1 cellular context compared by ENCODE assay signal in the genomic region with DNA sequence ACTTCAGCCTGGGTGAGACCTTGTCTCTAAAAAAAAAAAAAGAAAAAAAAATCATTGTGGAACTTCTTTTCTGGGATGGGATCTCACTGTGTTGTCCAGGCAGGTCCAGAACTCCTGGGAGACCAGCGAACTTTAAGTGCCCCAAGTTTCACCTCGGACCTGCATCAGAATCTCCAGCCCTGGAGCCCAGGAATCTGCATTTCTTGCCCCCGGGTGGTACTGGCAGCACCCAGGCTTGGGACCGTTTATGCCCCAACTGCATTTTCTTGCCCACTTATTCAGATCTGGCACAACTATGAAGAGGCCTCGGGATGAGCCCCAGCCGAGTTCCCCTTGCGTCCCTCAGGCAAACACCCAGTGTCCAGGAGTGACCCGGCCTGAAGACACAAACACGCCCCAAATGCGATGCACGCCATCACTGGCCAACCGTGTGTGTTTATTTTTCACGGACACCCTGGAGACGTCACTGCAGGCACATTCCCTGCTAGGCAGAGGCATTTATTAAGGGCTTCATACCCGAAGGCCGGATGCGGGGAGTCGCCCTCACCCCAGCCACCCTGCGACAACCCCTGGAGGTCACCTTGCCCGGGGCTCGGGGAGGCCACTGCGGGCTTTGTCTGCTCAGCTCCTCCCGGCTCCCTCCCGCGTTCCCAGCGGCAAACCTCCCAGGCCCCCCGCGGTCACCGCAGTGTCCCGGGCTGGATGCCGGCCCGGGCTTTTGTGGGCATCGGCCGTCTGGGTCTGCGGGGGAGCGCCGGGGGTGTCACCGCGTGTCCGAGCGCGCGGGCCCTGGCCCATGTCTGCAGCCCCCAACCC.
TF ChIP-seq lines count a peak whose summit lies in the region.

No MANE protein-coding gene starts in this region.

TF ChIP-seq in HepG2, 621 proteins besides CTCF, POLR2A, EP300 and RAD21 (continued from another document and continues in another):
- TF ChIP-seq ZNF557 (CRISPR knock-in tag; IDR thresholded peaks at IDR 0.05) (no peak), ZNF383 (CRISPR knock-in tag; IDR thresholded peaks at IDR 0.05; ENCODE audit: borderline replicate concordance) (no peak), ZFX (CRISPR knock-in tag; IDR thresholded peaks at IDR 0.05; ENCODE audit: low read depth) (peak; percentile 62), ZSCAN20 (CRISPR knock-in tag; IDR thresholded peaks at IDR 0.05; ENCODE audit: borderline replicate concordance) (0 out of 2 replicates have a peak, but pooled peaks have one; percentile 26), ZC3H13 (CRISPR knock-in tag; IDR thresholded peaks at IDR 0.05) (peak; percentile 70; the same call in 1 of the 2 replicates), NONO (IDR thresholded peaks at IDR 0.05) (no peak), NONO (CRISPR knock-in tag; conservative IDR thresholded peaks at IDR 0.05) (peak; percentile 61), ZNF713 (CRISPR knock-in tag; IDR thresholded peaks at IDR 0.05) (no peak), SALL1 (CRISPR knock-in tag; IDR thresholded peaks at IDR 0.05) (peak; percentile 62; the same call in 1 of the 2 replicates), HNRNPK (IDR thresholded peaks at IDR 0.05; ENCODE audit: low read depth, low read length, poor library complexity, severe bottlenecking) (peak; percentile 92), ZMAT3 (CRISPR knock-in tag; conservative IDR thresholded peaks at IDR 0.05) (peak; percentile 79; the same call in 1 of the 2 replicates), CREM (IDR thresholded peaks at IDR 0.05) (peak; percentile 47; the same call in 1 of the 2 replicates), CREM (CRISPR knock-in tag; IDR thresholded peaks at IDR 0.05) (no peak), ZNF367 (CRISPR knock-in tag; IDR thresholded peaks at IDR 0.05; ENCODE audit: borderline replicate concordance) (no peak), AKAP8 (CRISPR knock-in tag; IDR thresholded peaks at IDR 0.05) (peak; percentile 91; the same call in 1 of the 2 replicates), ZNF3 (CRISPR knock-in tag; IDR thresholded peaks at IDR 0.05) (no peak), ZNF572 (CRISPR knock-in tag; IDR thresholded peaks at IDR 0.05) (0 out of 2 replicates have a peak, but pooled peaks have one; percentile 55), NR2F6 (IDR thresholded peaks at IDR 0.05) (no peak), NR2F6 (CRISPR knock-in tag; IDR thresholded peaks at IDR 0.05) (peak; percentile 15; the same call in 1 of the 2 replicates), PITX1 (CRISPR knock-in tag; IDR thresholded peaks at IDR 0.05) (peak; percentile 60; the same call in 1 of the 2 replicates), PHF8 (CRISPR knock-in tag; IDR thresholded peaks at IDR 0.05) (peak; percentile 57), ETV6 (CRISPR knock-in tag; conservative IDR thresholded peaks at IDR 0.05) (no peak), NR2F2 (IDR thresholded peaks at IDR 0.05; ENCODE audit: borderline replicate concordance, low read depth) (no peak), LCORL (IDR thresholded peaks at IDR 0.05) (no peak), LCORL (CRISPR knock-in tag; IDR thresholded peaks at IDR 0.05) (peak; percentile 63), ZMYM3 (CRISPR knock-in tag; IDR thresholded peaks at IDR 0.05) (peak; percentile 76), ZNF121 (CRISPR knock-in tag; IDR thresholded peaks at IDR 0.05) (peak; percentile 99), WIZ (CRISPR knock-in tag; IDR thresholded peaks at IDR 0.05) (no peak), TARDBP (CRISPR knock-in tag; IDR thresholded peaks at IDR 0.05) (no peak), CAMTA2 (CRISPR knock-in tag; IDR thresholded peaks at IDR 0.05; ENCODE audit: borderline replicate concordance) (peak; percentile 92; the same call in 1 of the 2 replicates)
- TF ChIP-seq, protein P1, sequence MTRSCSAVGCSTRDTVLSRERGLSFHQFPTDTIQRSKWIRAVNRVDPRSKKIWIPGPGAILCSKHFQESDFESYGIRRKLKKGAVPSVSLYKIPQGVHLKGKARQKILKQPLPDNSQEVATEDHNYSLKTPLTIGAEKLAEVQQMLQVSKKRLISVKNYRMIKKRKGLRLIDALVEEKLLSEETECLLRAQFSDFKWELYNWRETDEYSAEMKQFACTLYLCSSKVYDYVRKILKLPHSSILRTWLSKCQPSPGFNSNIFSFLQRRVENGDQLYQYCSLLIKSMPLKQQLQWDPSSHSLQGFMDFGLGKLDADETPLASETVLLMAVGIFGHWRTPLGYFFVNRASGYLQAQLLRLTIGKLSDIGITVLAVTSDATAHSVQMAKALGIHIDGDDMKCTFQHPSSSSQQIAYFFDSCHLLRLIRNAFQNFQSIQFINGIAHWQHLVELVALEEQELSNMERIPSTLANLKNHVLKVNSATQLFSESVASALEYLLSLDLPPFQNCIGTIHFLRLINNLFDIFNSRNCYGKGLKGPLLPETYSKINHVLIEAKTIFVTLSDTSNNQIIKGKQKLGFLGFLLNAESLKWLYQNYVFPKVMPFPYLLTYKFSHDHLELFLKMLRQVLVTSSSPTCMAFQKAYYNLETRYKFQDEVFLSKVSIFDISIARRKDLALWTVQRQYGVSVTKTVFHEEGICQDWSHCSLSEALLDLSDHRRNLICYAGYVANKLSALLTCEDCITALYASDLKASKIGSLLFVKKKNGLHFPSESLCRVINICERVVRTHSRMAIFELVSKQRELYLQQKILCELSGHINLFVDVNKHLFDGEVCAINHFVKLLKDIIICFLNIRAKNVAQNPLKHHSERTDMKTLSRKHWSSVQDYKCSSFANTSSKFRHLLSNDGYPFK (CRISPR knock-in tag; IDR thresholded peaks at IDR 0.05; ENCODE audit: borderline replicate concordance) = 0 out of 2 replicates have a peak, but pooled peaks have one; percentile 15
- TF ChIP-seq, protein P2, sequence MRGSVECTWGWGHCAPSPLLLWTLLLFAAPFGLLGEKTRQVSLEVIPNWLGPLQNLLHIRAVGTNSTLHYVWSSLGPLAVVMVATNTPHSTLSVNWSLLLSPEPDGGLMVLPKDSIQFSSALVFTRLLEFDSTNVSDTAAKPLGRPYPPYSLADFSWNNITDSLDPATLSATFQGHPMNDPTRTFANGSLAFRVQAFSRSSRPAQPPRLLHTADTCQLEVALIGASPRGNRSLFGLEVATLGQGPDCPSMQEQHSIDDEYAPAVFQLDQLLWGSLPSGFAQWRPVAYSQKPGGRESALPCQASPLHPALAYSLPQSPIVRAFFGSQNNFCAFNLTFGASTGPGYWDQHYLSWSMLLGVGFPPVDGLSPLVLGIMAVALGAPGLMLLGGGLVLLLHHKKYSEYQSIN (CRISPR knock-in tag; IDR thresholded peaks at IDR 0.05; ENCODE audit: borderline replicate concordance) = peak; percentile 72; the same call in 1 of the 2 replicates
- TF ChIP-seq, protein P3, sequence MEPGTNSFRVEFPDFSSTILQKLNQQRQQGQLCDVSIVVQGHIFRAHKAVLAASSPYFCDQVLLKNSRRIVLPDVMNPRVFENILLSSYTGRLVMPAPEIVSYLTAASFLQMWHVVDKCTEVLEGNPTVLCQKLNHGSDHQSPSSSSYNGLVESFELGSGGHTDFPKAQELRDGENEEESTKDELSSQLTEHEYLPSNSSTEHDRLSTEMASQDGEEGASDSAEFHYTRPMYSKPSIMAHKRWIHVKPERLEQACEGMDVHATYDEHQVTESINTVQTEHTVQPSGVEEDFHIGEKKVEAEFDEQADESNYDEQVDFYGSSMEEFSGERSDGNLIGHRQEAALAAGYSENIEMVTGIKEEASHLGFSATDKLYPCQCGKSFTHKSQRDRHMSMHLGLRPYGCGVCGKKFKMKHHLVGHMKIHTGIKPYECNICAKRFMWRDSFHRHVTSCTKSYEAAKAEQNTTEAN (CRISPR knock-in tag; conservative IDR thresholded peaks at IDR 0.05) = peak; percentile 44
- TF ChIP-seq, protein P4, sequence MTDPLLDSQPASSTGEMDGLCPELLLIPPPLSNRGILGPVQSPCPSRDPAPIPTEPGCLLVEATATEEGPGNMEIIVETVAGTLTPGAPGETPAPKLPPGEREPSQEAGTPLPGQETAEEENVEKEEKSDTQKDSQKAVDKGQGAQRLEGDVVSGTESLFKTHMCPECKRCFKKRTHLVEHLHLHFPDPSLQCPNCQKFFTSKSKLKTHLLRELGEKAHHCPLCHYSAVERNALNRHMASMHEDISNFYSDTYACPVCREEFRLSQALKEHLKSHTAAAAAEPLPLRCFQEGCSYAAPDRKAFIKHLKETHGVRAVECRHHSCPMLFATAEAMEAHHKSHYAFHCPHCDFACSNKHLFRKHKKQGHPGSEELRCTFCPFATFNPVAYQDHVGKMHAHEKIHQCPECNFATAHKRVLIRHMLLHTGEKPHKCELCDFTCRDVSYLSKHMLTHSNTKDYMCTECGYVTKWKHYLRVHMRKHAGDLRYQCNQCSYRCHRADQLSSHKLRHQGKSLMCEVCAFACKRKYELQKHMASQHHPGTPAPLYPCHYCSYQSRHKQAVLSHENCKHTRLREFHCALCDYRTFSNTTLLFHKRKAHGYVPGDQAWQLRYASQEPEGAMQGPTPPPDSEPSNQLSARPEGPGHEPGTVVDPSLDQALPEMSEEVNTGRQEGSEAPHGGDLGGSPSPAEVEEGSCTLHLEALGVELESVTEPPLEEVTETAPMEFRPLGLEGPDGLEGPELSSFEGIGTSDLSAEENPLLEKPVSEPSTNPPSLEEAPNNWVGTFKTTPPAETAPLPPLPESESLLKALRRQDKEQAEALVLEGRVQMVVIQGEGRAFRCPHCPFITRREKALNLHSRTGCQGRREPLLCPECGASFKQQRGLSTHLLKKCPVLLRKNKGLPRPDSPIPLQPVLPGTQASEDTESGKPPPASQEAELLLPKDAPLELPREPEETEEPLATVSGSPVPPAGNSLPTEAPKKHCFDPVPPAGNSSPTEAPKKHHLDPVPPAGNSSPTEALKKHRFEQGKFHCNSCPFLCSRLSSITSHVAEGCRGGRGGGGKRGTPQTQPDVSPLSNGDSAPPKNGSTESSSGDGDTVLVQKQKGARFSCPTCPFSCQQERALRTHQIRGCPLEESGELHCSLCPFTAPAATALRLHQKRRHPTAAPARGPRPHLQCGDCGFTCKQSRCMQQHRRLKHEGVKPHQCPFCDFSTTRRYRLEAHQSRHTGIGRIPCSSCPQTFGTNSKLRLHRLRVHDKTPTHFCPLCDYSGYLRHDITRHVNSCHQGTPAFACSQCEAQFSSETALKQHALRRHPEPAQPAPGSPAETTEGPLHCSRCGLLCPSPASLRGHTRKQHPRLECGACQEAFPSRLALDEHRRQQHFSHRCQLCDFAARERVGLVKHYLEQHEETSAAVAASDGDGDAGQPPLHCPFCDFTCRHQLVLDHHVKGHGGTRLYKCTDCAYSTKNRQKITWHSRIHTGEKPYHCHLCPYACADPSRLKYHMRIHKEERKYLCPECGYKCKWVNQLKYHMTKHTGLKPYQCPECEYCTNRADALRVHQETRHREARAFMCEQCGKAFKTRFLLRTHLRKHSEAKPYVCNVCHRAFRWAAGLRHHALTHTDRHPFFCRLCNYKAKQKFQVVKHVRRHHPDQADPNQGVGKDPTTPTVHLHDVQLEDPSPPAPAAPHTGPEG (CRISPR knock-in tag; IDR thresholded peaks at IDR 0.05) = peak; percentile 19; the same call in 1 of the 2 replicates
- TF ChIP-seq, protein P5, sequence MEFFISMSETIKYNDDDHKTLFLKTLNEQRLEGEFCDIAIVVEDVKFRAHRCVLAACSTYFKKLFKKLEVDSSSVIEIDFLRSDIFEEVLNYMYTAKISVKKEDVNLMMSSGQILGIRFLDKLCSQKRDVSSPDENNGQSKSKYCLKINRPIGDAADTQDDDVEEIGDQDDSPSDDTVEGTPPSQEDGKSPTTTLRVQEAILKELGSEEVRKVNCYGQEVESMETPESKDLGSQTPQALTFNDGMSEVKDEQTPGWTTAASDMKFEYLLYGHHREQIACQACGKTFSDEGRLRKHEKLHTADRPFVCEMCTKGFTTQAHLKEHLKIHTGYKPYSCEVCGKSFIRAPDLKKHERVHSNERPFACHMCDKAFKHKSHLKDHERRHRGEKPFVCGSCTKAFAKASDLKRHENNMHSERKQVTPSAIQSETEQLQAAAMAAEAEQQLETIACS (CRISPR knock-in tag; IDR thresholded peaks at IDR 0.05) = no peak
- TF ChIP-seq, protein P6, sequence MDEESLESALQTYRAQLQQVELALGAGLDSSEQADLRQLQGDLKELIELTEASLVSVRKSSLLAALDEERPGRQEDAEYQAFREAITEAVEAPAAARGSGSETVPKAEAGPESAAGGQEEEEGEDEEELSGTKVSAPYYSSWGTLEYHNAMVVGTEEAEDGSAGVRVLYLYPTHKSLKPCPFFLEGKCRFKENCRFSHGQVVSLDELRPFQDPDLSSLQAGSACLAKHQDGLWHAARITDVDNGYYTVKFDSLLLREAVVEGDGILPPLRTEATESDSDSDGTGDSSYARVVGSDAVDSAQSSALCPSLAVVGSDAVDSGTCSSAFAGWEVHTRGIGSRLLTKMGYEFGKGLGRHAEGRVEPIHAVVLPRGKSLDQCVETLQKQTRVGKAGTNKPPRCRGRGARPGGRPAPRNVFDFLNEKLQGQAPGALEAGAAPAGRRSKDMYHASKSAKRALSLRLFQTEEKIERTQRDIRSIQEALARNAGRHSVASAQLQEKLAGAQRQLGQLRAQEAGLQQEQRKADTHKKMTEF (CRISPR knock-in tag; IDR thresholded peaks at IDR 0.05) = peak; percentile 73; the same call in 1 of the 2 replicates
- TF ChIP-seq, protein P7, sequence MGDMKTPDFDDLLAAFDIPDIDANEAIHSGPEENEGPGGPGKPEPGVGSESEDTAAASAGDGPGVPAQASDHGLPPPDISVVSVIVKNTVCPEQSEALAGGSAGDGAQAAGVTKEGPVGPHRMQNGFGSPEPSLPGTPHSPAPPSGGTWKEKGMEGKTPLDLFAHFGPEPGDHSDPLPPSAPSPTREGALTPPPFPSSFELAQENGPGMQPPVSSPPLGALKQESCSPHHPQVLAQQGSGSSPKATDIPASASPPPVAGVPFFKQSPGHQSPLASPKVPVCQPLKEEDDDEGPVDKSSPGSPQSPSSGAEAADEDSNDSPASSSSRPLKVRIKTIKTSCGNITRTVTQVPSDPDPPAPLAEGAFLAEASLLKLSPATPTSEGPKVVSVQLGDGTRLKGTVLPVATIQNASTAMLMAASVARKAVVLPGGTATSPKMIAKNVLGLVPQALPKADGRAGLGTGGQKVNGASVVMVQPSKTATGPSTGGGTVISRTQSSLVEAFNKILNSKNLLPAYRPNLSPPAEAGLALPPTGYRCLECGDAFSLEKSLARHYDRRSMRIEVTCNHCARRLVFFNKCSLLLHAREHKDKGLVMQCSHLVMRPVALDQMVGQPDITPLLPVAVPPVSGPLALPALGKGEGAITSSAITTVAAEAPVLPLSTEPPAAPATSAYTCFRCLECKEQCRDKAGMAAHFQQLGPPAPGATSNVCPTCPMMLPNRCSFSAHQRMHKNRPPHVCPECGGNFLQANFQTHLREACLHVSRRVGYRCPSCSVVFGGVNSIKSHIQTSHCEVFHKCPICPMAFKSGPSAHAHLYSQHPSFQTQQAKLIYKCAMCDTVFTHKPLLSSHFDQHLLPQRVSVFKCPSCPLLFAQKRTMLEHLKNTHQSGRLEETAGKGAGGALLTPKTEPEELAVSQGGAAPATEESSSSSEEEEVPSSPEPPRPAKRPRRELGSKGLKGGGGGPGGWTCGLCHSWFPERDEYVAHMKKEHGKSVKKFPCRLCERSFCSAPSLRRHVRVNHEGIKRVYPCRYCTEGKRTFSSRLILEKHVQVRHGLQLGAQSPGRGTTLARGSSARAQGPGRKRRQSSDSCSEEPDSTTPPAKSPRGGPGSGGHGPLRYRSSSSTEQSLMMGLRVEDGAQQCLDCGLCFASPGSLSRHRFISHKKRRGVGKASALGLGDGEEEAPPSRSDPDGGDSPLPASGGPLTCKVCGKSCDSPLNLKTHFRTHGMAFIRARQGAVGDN (CRISPR knock-in tag; IDR thresholded peaks at IDR 0.05) = peak; percentile 91
